In the genomic region with DNA sequence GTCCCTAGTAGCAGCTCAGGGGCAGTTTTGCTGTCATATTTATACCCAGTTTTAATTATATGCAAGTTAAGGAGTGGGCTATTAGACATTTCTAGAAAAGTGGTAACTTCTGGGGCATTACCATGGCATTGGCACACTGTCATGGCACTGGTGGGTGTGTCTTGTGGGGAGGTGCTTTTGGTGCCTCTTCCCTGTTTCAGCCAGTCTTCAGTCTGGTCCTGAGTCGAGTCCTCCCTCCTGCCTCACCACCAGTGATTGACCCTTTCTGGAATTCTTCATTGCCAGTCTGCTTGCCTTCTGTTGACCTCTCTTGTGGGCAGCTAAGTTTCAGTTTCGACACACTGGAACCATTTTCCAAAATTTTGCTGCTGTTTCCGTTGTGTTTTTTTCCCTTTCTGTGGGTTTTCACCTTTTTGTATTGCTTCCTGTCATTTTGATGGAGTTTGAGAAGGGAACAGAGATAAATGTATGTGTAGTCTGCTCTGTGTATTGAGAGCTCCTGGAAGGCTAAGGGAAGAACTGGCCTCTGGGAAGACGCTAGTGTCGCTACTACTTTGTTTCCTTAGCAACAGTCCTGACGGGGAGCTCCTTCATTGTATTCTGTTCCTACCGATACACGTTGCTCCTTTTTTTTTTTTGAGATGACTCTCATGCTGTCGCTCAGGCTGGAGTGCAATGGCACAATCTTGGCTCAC, we compare ENCODE assay signal across 2 cellular contexts.
TF ChIP-seq lines count a peak whose summit lies in the region.

No MANE protein-coding gene starts in this region.

TF ChIP-seq in GM12878, 131 proteins besides CTCF, POLR2A, EP300 and RAD21:
- TF ChIP-seq IKZF1 (conservative IDR thresholded peaks at IDR 0.05) (peak; percentile 30; the same call in 1 of the 2 replicates), IRF4 (IDR thresholded peaks at IDR 0.05; ENCODE audit: low read depth, low read length) (0 out of 2 replicates have a peak, but pooled peaks have one; percentile 34), TCF7 (IDR thresholded peaks at IDR 0.05; ENCODE audit: borderline replicate concordance) (no peak), EZH2 (IDR thresholded peaks at IDR 0.05; ENCODE audit: borderline replicate concordance, control insufficient read depth, low read depth, low read length) (no peak), IKZF2 (IDR thresholded peaks at IDR 0.05) (0 out of 4 replicates have a peak, but pooled peaks have one; percentile 20 to 21)
- TF ChIP-seq, protein P1, sequence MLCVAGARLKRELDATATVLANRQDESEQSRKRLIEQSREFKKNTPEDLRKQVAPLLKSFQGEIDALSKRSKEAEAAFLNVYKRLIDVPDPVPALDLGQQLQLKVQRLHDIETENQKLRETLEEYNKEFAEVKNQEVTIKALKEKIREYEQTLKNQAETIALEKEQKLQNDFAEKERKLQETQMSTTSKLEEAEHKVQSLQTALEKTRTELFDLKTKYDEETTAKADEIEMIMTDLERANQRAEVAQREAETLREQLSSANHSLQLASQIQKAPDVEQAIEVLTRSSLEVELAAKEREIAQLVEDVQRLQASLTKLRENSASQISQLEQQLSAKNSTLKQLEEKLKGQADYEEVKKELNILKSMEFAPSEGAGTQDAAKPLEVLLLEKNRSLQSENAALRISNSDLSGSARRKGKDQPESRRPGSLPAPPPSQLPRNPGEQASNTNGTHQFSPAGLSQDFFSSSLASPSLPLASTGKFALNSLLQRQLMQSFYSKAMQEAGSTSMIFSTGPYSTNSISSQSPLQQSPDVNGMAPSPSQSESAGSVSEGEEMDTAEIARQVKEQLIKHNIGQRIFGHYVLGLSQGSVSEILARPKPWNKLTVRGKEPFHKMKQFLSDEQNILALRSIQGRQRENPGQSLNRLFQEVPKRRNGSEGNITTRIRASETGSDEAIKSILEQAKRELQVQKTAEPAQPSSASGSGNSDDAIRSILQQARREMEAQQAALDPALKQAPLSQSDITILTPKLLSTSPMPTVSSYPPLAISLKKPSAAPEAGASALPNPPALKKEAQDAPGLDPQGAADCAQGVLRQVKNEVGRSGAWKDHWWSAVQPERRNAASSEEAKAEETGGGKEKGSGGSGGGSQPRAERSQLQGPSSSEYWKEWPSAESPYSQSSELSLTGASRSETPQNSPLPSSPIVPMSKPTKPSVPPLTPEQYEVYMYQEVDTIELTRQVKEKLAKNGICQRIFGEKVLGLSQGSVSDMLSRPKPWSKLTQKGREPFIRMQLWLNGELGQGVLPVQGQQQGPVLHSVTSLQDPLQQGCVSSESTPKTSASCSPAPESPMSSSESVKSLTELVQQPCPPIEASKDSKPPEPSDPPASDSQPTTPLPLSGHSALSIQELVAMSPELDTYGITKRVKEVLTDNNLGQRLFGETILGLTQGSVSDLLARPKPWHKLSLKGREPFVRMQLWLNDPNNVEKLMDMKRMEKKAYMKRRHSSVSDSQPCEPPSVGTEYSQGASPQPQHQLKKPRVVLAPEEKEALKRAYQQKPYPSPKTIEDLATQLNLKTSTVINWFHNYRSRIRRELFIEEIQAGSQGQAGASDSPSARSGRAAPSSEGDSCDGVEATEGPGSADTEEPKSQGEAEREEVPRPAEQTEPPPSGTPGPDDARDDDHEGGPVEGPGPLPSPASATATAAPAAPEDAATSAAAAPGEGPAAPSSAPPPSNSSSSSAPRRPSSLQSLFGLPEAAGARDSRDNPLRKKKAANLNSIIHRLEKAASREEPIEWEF (IDR thresholded peaks at IDR 0.05; ENCODE audit: insufficient replicate concordance, low read depth, low read length) = no peak

TF ChIP-seq in SK-N-SH treated with all-trans-retinoic acid at 6 μM for 48 hours, 23 proteins besides CTCF, POLR2A, EP300 and RAD21:
- TF ChIP-seq ZNF70 (CRISPR knock-in tag; IDR thresholded peaks at IDR 0.05) = no peak
- TF ChIP-seq, protein P2, sequence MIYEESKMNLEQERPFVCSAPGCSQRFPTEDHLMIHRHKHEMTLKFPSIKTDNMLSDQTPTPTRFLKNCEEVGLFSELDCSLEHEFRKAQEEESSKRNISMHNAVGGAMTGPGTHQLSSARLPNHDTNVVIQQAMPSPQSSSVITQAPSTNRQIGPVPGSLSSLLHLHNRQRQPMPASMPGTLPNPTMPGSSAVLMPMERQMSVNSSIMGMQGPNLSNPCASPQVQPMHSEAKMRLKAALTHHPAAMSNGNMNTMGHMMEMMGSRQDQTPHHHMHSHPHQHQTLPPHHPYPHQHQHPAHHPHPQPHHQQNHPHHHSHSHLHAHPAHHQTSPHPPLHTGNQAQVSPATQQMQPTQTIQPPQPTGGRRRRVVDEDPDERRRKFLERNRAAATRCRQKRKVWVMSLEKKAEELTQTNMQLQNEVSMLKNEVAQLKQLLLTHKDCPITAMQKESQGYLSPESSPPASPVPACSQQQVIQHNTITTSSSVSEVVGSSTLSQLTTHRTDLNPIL (CRISPR knock-in tag; IDR thresholded peaks at IDR 0.05; ENCODE audit: low read depth) = no peak
- TF ChIP-seq, protein P3, sequence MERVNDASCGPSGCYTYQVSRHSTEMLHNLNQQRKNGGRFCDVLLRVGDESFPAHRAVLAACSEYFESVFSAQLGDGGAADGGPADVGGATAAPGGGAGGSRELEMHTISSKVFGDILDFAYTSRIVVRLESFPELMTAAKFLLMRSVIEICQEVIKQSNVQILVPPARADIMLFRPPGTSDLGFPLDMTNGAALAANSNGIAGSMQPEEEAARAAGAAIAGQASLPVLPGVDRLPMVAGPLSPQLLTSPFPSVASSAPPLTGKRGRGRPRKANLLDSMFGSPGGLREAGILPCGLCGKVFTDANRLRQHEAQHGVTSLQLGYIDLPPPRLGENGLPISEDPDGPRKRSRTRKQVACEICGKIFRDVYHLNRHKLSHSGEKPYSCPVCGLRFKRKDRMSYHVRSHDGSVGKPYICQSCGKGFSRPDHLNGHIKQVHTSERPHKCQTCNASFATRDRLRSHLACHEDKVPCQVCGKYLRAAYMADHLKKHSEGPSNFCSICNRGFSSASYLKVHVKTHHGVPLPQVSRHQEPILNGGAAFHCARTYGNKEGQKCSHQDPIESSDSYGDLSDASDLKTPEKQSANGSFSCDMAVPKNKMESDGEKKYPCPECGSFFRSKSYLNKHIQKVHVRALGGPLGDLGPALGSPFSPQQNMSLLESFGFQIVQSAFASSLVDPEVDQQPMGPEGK (CRISPR knock-in tag; IDR thresholded peaks at IDR 0.05; ENCODE audit: borderline replicate concordance) = no peak
- TF ChIP-seq ZFP3 (CRISPR knock-in tag; IDR thresholded peaks at IDR 0.05) = no peak
- no peak for TF ChIP-seq OSR1 (CRISPR knock-in tag; IDR thresholded peaks at IDR 0.05)
- no peak for TF ChIP-seq PPARA (CRISPR knock-in tag; IDR thresholded peaks at IDR 0.05; ENCODE audit: borderline replicate concordance)
- TF ChIP-seq ZC3H10 (CRISPR knock-in tag; IDR thresholded peaks at IDR 0.05) = no peak
- TF ChIP-seq ARNTL (CRISPR knock-in tag; IDR thresholded peaks at IDR 0.05; ENCODE audit: borderline replicate concordance, low read depth) = no peak
